22 cellular contexts compared by ENCODE assay signal in genomic region chr7:157865351-157866165, GRCh38.
A peak's percentile ranks its signal among the peaks of the same experiment; 100 is the strongest.
DNase-seq lines count a peak whose midpoint lies in the region; ATAC-seq and TF ChIP-seq lines count a peak whose summit lies in the region.
"Had no signal": no experiment of that assay in that cellular context is flagged by ENCODE, and none has a peak within 500 bp of the region (broad histone marks: within the 10 kb centered on the region; RNA-seq: fewer than 3 reads in every experiment).

No MANE protein-coding gene starts in this region.

- H3K27me3 Mint-ChIP-seq in neural crest cell (ENCODE audit: low read depth) = no peaks in the 10 kb centered on the region
- H3K27me3 Mint-ChIP-seq: B cell had no signal

- H3K9me3 ChIP-seq in upper lobe of left lung = no peaks in the 10 kb centered on the region
- H3K9me3 ChIP-seq: MG63 had no signal

- TF ChIP-seq POLR2A in upper lobe of left lung (IDR thresholded peaks at IDR 0.05) = no peak

- H3K4me3 Mint-ChIP-seq in neural crest cell = no peak overlapping the region
- H3K4me3 Mint-ChIP-seq: B cell; CD8-positive, alpha-beta memory T cell had no signal

- no peaks in the 10 kb centered on the region for H3K27me3 ChIP-seq in upper lobe of left lung
- H3K27me3 ChIP-seq: MG63 had no signal

- H3K36me3 ChIP-seq in upper lobe of left lung = no peaks in the 10 kb centered on the region
- H3K36me3 ChIP-seq: MG63 had no signal

- H3K4me1 ChIP-seq in upper lobe of left lung = no peaks in the 10 kb centered on the region

- WGBS in upper lobe of left lung, 2 donors = 79 to 83% methylated on average over 23 to 27 of the region's 27 CpGs

- no peak for TF ChIP-seq CTCF in neural crest cell (conservative IDR thresholded peaks at IDR 0.05)
- TF ChIP-seq CTCF in upper lobe of left lung (IDR thresholded peaks at IDR 0.05) = no peak
- no peak for TF ChIP-seq CTCF in coronary artery (IDR thresholded peaks at IDR 0.05)
- no peak for TF ChIP-seq CTCF in GM10266 (IDR thresholded peaks at IDR 0.05; ENCODE audit: control insufficient read depth, insufficient read depth, low read depth, missing control alignments)

- DNase-seq in NCI-H187 (lab: John Stamatoyannopoulos, UW) (peak; percentile 54 to 82), NCI-H2107 (lab: John Stamatoyannopoulos, UW) (peak; percentile 78), neural crest cell (ENCODE audit: low read depth, low spot score) (no peak), upper lobe of left lung (no peak), coronary artery (ENCODE audit: low spot score) (no peak), GM10266 (ENCODE audit: extremely low spot score) (no peak)
- no peak for DNase-seq in activated effector memory CD4-positive, alpha-beta T cell treated with anti-CD3 and anti-CD28 coated beads, Interleukin-2, amount 50 U/mL, for 16 hours
- DNase-seq: CD8-positive, alpha-beta memory T cell; DMS 273 treated with DMSO at 0.1 percent for 48 hours; DND-41; H7; IMR-90; KG1; MG63; NCI-H2081 treated with DMSO at 0.1 percent for 48 hours; NCI-H2227 treated with DMSO at 0.1 percent for 48 hours; NCI-H526 treated with DMSO at 0.1 percent for 48 hours; PC-9; SHP77; T-helper 1 cell had no signal

- H3K4me1 Mint-ChIP-seq in neural crest cell = peaks cover 10% of the 10 kb centered on the region
- H3K4me1 Mint-ChIP-seq: B cell; CD8-positive, alpha-beta memory T cell had no signal

- peak; percentile 13 to 19 for ATAC-seq in upper lobe of left lung (ENCODE audit: low FRiP score in 2 of 2)

- H3K36me3 Mint-ChIP-seq in neural crest cell (ENCODE audit: low read depth) = peaks cover 5% of the 10 kb centered on the region
- H3K36me3 Mint-ChIP-seq: CD8-positive, alpha-beta memory T cell had no signal

- peak overlapping the region; percentile 81 for H3K27ac Mint-ChIP-seq in neural crest cell (ENCODE audit: unreplicated experiment)
- H3K27ac Mint-ChIP-seq: B cell had no signal

- no peak overlapping the region for H3K4me3 ChIP-seq in upper lobe of left lung
- no peak overlapping the region for H3K4me3 ChIP-seq in coronary artery
- H3K4me3 ChIP-seq: MG63, PC-9 had no signal

- TF ChIP-seq EP300 in upper lobe of left lung (IDR thresholded peaks at IDR 0.05) = no peak

- H3K27ac ChIP-seq in upper lobe of left lung (no peak overlapping the region), coronary artery (no peak overlapping the region)
- H3K27ac ChIP-seq: C4-2B, PC-9 had no signal

- peaks cover 6% of the 10 kb centered on the region for H3K9me3 Mint-ChIP-seq in neural crest cell

Comparison
In these comparisons a context has a peak if more than half of its experiments do, and no peak if none do; other contexts are left out.
1. DNase-seq: peak in NCI-H187 (2 of 2) and NCI-H2107 (single experiment); none in neural crest cell (single experiment), upper lobe of left lung (0 of 2), coronary artery (single experiment), activated effector memory CD4-positive, alpha-beta T cell treated with anti-CD3 and anti-CD28 coated beads, Interleukin-2, amount 50 U/mL, for 16 hours (single experiment) and GM10266 (single experiment).